Comparison of ENCODE assay signal across 1 cellular context in genomic region chr5:140174472-140175366, GRCh38.
TF ChIP-seq lines count a peak whose summit lies in the region.

Gene CYSTM1 (plus strand): TSS chr5:140175188. CDS start chr5:140194466, 19,278 bp downstream.

TF ChIP-seq in HepG2, 621 proteins besides CTCF, POLR2A, EP300 and RAD21 (continued from another document and continues in another):
- TF ChIP-seq, protein P1, sequence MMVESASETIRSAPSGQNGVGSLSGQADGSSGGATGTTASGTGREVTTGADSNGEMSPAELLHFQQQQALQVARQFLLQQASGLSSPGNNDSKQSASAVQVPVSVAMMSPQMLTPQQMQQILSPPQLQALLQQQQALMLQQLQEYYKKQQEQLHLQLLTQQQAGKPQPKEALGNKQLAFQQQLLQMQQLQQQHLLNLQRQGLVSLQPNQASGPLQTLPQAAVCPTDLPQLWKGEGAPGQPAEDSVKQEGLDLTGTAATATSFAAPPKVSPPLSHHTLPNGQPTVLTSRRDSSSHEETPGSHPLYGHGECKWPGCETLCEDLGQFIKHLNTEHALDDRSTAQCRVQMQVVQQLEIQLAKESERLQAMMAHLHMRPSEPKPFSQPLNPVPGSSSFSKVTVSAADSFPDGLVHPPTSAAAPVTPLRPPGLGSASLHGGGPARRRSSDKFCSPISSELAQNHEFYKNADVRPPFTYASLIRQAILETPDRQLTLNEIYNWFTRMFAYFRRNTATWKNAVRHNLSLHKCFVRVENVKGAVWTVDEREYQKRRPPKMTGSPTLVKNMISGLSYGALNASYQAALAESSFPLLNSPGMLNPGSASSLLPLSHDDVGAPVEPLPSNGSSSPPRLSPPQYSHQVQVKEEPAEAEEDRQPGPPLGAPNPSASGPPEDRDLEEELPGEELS (CRISPR knock-in tag; IDR thresholded peaks at IDR 0.05): no peak; the same call in 1 of the 2 replicates
- TF ChIP-seq ZNF432 (CRISPR knock-in tag; IDR thresholded peaks at IDR 0.05; ENCODE audit: borderline replicate concordance) (no peak), ZNF484 (CRISPR knock-in tag; IDR thresholded peaks at IDR 0.05; ENCODE audit: borderline replicate concordance, low read depth) (no peak), MEIS2 (CRISPR knock-in tag; IDR thresholded peaks at IDR 0.05) (no peak), MTF1 (CRISPR knock-in tag; IDR thresholded peaks at IDR 0.05) (0 out of 2 replicates have a peak, but pooled peaks have one; percentile 28), HMG20A (CRISPR knock-in tag; IDR thresholded peaks at IDR 0.05; ENCODE audit: borderline replicate concordance) (no peak), SP2 (CRISPR knock-in tag; IDR thresholded peaks at IDR 0.05) (no peak), JUN (CRISPR knock-in tag; IDR thresholded peaks at IDR 0.05) (no peak), ATF7-NPFF (CRISPR knock-in tag; IDR thresholded peaks at IDR 0.05; ENCODE audit: low read depth) (no peak), NCOA5 (CRISPR knock-in tag; IDR thresholded peaks at IDR 0.05) (no peak), ZFYVE20 (CRISPR knock-in tag; IDR thresholded peaks at IDR 0.05; ENCODE audit: borderline replicate concordance, low read depth) (no peak), ZNF264 (CRISPR knock-in tag; IDR thresholded peaks at IDR 0.05) (no peak), ZNF501 (CRISPR knock-in tag; IDR thresholded peaks at IDR 0.05) (peak; percentile 81), ZNF562 (CRISPR knock-in tag; IDR thresholded peaks at IDR 0.05; ENCODE audit: borderline replicate concordance) (no peak), ASH2L (IDR thresholded peaks at IDR 0.05; ENCODE audit: insufficient read length, low read depth, low read length) (no peak), ZNF780A (CRISPR knock-in tag; IDR thresholded peaks at IDR 0.05) (no peak), ZNF235 (CRISPR knock-in tag; IDR thresholded peaks at IDR 0.05; ENCODE audit: borderline replicate concordance) (no peak), KDM4B (CRISPR knock-in tag; IDR thresholded peaks at IDR 0.05) (no peak), AHR (CRISPR knock-in tag; IDR thresholded peaks at IDR 0.05) (no peak; the same call in 1 of the 2 replicates), POGK (CRISPR knock-in tag; conservative IDR thresholded peaks at IDR 0.05) (0 out of 2 replicates have a peak, but pooled peaks have one; percentile 25), ZNF878 (CRISPR knock-in tag; IDR thresholded peaks at IDR 0.05) (no peak), ZNF703 (CRISPR knock-in tag; IDR thresholded peaks at IDR 0.05; ENCODE audit: borderline replicate concordance) (no peak; the same call in 1 of the 2 replicates), ZNF691 (CRISPR knock-in tag; IDR thresholded peaks at IDR 0.05; ENCODE audit: borderline replicate concordance, low read depth) (0 out of 2 replicates have a peak, but pooled peaks have one; percentile 18), ISX (CRISPR knock-in tag; conservative IDR thresholded peaks at IDR 0.05) (no peak), CAMTA2 (CRISPR knock-in tag; IDR thresholded peaks at IDR 0.05; ENCODE audit: borderline replicate concordance) (peak; percentile 69; the same call in 1 of the 2 replicates), MBNL3 (CRISPR knock-in tag; conservative IDR thresholded peaks at IDR 0.05) (no peak), ZNF704 (CRISPR knock-in tag; IDR thresholded peaks at IDR 0.05; ENCODE audit: borderline replicate concordance) (0 out of 2 replicates have a peak, but pooled peaks have one; percentile 40), SRSF1 (optimal IDR thresholded peaks at IDR 0.05; ENCODE audit: low read depth, low read length) (no peak), ZNF619 (CRISPR knock-in tag; IDR thresholded peaks at IDR 0.05) (0 out of 2 replicates have a peak, but pooled peaks have one; percentile 32), ZBTB3 (CRISPR knock-in tag; IDR thresholded peaks at IDR 0.05; ENCODE audit: borderline replicate concordance, low read depth) (no peak), RNF2 (conservative IDR thresholded peaks at IDR 0.05; ENCODE audit: low read depth) (no peak), ZBTB20 (CRISPR knock-in tag; IDR thresholded peaks at IDR 0.05; ENCODE audit: borderline replicate concordance, low read depth) (no peak), BATF2 (CRISPR knock-in tag; IDR thresholded peaks at IDR 0.05) (0 out of 2 replicates have a peak, but pooled peaks have one; percentile 12), REL (CRISPR knock-in tag; conservative IDR thresholded peaks at IDR 0.05) (no peak; the same call in 1 of the 2 replicates), SUZ12 (IDR thresholded peaks at IDR 0.05; ENCODE audit: low read depth, low read length) (no peak), PRPF4 (IDR thresholded peaks at IDR 0.05; ENCODE audit: low read depth, low read length, poor library complexity, severe bottlenecking) (no peak), AKAP8 (CRISPR knock-in tag; IDR thresholded peaks at IDR 0.05) (0 out of 2 replicates have a peak, but pooled peaks have one; percentile 46), ZNF850 (CRISPR knock-in tag; conservative IDR thresholded peaks at IDR 0.05) (no peak), MNT (IDR thresholded peaks at IDR 0.05) (peak; percentile 53), GABPA (IDR thresholded peaks at IDR 0.05; ENCODE audit: low read depth, low read length) (peak; percentile 56), GABPA (CRISPR knock-in tag; IDR thresholded peaks at IDR 0.05; ENCODE audit: low read depth) (peak; percentile 76), TBX3 (IDR thresholded peaks at IDR 0.05; ENCODE audit: borderline replicate concordance) (no peak), ZNF557 (CRISPR knock-in tag; IDR thresholded peaks at IDR 0.05) (no peak), SOX13 (IDR thresholded peaks at IDR 0.05) (no peak), SOX13 (CRISPR knock-in tag; conservative IDR thresholded peaks at IDR 0.05 in 1 of 2, IDR thresholded peaks at IDR 0.05 in 1 of 2) (peak in 1 of 2 experiments; percentile 34; a peak in 1 of 4 replicates), FOXJ3 (CRISPR knock-in tag; IDR thresholded peaks at IDR 0.05; ENCODE audit: borderline replicate concordance) (0 out of 2 replicates have a peak, but pooled peaks have one; percentile 29), ZNF496 (CRISPR knock-in tag; IDR thresholded peaks at IDR 0.05; ENCODE audit: insufficient replicate concordance) (no peak), ARHGAP35 (CRISPR knock-in tag; IDR thresholded peaks at IDR 0.05; ENCODE audit: borderline replicate concordance) (no peak), ZNF841 (CRISPR knock-in tag; IDR thresholded peaks at IDR 0.05; ENCODE audit: borderline replicate concordance) (no peak), ZNF260 (CRISPR knock-in tag; IDR thresholded peaks at IDR 0.05; ENCODE audit: borderline replicate concordance, low read depth) (no peak), CCAR2 (optimal IDR thresholded peaks at IDR 0.05; ENCODE audit: low read depth, low read length) (peak; percentile 59), ZSCAN5A (CRISPR knock-in tag; IDR thresholded peaks at IDR 0.05; ENCODE audit: borderline replicate concordance) (0 out of 2 replicates have a peak, but pooled peaks have one; percentile 63), ZNF136 (CRISPR knock-in tag; IDR thresholded peaks at IDR 0.05; ENCODE audit: low read depth) (no peak), NR1H2 (CRISPR knock-in tag; IDR thresholded peaks at IDR 0.05; ENCODE audit: borderline replicate concordance, low read depth) (no peak), TMF1 (CRISPR knock-in tag; IDR thresholded peaks at IDR 0.05; ENCODE audit: low read depth) (no peak), PHB2 (IDR thresholded peaks at IDR 0.05; ENCODE audit: partially characterized antibody) (no peak), SNAI1 (CRISPR knock-in tag; IDR thresholded peaks at IDR 0.05; ENCODE audit: borderline replicate concordance) (no peak)
- TF ChIP-seq, protein P2, sequence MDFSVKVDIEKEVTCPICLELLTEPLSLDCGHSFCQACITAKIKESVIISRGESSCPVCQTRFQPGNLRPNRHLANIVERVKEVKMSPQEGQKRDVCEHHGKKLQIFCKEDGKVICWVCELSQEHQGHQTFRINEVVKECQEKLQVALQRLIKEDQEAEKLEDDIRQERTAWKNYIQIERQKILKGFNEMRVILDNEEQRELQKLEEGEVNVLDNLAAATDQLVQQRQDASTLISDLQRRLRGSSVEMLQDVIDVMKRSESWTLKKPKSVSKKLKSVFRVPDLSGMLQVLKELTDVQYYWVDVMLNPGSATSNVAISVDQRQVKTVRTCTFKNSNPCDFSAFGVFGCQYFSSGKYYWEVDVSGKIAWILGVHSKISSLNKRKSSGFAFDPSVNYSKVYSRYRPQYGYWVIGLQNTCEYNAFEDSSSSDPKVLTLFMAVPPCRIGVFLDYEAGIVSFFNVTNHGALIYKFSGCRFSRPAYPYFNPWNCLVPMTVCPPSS (IDR thresholded peaks at IDR 0.05): no peak
- TF ChIP-seq, protein P3, sequence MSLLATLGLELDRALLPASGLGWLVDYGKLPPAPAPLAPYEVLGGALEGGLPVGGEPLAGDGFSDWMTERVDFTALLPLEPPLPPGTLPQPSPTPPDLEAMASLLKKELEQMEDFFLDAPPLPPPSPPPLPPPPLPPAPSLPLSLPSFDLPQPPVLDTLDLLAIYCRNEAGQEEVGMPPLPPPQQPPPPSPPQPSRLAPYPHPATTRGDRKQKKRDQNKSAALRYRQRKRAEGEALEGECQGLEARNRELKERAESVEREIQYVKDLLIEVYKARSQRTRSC (CRISPR knock-in tag; IDR thresholded peaks at IDR 0.05; ENCODE audit: low read depth): no peak
- TF ChIP-seq, protein P4, sequence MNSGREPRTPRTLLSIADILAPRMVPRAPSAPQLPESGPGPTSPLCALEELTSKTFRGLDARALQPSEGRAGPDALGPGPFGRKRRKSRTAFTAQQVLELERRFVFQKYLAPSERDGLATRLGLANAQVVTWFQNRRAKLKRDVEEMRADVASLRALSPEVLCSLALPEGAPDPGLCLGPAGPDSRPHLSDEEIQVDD (CRISPR knock-in tag; IDR thresholded peaks at IDR 0.05; ENCODE audit: borderline replicate concordance): no peak; the same call in 1 of the 2 replicates
- TF ChIP-seq, protein P5, sequence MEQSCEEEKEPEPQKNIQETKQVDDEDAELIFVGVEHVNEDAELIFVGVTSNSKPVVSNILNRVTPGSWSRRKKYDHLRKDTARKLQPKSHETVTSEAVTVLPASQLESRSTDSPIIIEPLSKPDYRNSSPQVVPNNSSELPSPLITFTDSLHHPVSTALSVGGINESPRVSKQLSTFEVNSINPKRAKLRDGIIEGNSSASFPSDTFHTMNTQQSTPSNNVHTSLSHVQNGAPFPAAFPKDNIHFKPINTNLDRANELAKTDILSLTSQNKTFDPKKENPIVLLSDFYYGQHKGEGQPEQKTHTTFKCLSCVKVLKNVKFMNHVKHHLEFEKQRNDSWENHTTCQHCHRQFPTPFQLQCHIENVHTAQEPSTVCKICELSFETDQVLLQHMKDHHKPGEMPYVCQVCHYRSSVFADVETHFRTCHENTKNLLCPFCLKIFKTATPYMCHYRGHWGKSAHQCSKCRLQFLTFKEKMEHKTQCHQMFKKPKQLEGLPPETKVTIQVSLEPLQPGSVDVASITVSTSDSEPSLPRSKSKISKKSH (CRISPR knock-in tag; IDR thresholded peaks at IDR 0.05; ENCODE audit: borderline replicate concordance): peak; percentile 77; the same call in 1 of the 2 replicates
